ENCODE assay signal across 21 cellular contexts in genomic region chr7:102106625-102107024, GRCh38.
DNase-seq lines count a peak whose midpoint lies in the region; ATAC-seq and TF ChIP-seq lines count a peak whose summit lies in the region.
"Had no signal": no experiment of that assay in that cellular context is flagged by ENCODE, and none has a peak within 500 bp of the region (broad histone marks: within the 10 kb centered on the region; RNA-seq: fewer than 3 reads in every experiment).

No MANE protein-coding gene starts in this region.

- H3K9ac ChIP-seq in adipocyte (ENCODE audit: low read length) = no peak overlapping the region

- TF ChIP-seq POLR2A in prostate gland (IDR thresholded peaks at IDR 0.05) = no peak

- H3K36me3 ChIP-seq in right atrium auricular region (peaks cover 12% of the 10 kb centered on the region), adipocyte (ENCODE audit: control insufficient read depth, insufficient read depth, low read length, severe bottlenecking) (peaks cover 32% of the 10 kb centered on the region), prostate gland (no peaks in the 10 kb centered on the region)

- TF ChIP-seq CTCF in right atrium auricular region (IDR thresholded peaks at IDR 0.05) (no peak), prostate gland (IDR thresholded peaks at IDR 0.05) (no peak)

- DNase-seq in left ventricle myocardium superior = no peak
- DNase-seq in right atrium auricular region (ENCODE audit: low spot score) = no peak
- DNase-seq in adipocyte (ENCODE audit: low read depth) = peak; percentile 16
- peak; percentile 7 for DNase-seq in myocyte (ENCODE audit: low read depth)
- DNase-seq in T-helper 1 cell = no peak
- no peak for DNase-seq in NCI-H128 (lab: John Stamatoyannopoulos, UW; ENCODE audit: unreplicated experiment)
- no peak for DNase-seq in prostate gland (ENCODE audit: low spot score)
- DNase-seq: activated CD8-positive, alpha-beta T cell treated with anti-CD3 and anti-CD28 coated beads for 36 hours; activated T-cell treated with anti-CD3 and anti-CD28 coated beads for 4 hours; body of pancreas; GF-D8; H9; NCI-H1105 treated with DMSO at 0.1 percent for 48 hours; NCI-H2029; NCI-H69; stimulated activated naive CD8-positive, alpha-beta T cell treated with anti-CD3 and anti-CD28 coated beads, Interleukin-15, Interleukin-2, amounts not matched to agents 100 U/mL and 50 U/mL, for 24 hours; testis had no signal

- WGBS in prostate gland = 29% methylated on average over 5 of the region's 5 CpGs

- H3K9me3 ChIP-seq in right atrium auricular region = no peaks in the 10 kb centered on the region
- H3K9me3 ChIP-seq in adipocyte (ENCODE audit: control insufficient read depth, low read length) = no peaks in the 10 kb centered on the region
- no peaks in the 10 kb centered on the region for H3K9me3 ChIP-seq in prostate gland
- H3K9me3 ChIP-seq: body of pancreas, SJSA1, testis had no signal

- H3K4me3 ChIP-seq in right atrium auricular region = no peak overlapping the region
- no peak overlapping the region for H3K4me3 ChIP-seq in adipocyte (ENCODE audit: low read length)
- H3K4me3 ChIP-seq in prostate gland = no peak overlapping the region
- H3K4me3 ChIP-seq: body of pancreas, lung, SJSA1, testis had no signal

- intact Hi-C loops in left ventricle myocardium superior (cut with micrococcal nuclease) (no loop called here), prostate gland (cut with DNase I) (no loop called here)

- no peak overlapping the region for H3K27ac ChIP-seq in right atrium auricular region
- no peak overlapping the region for H3K27ac ChIP-seq in prostate gland
- H3K27ac ChIP-seq: body of pancreas, SJSA1, testis had no signal

- H3K4me1 ChIP-seq in right atrium auricular region (no peaks in the 10 kb centered on the region), adipocyte (ENCODE audit: control insufficient read depth, insufficient read depth, low read length) (no peaks in the 10 kb centered on the region), prostate gland (replicated peaks) (no peaks in the 10 kb centered on the region)
- H3K4me1 ChIP-seq: body of pancreas, SJSA1, testis had no signal

- H3K27me3 ChIP-seq in right atrium auricular region (no peaks in the 10 kb centered on the region), adipocyte (replicated peaks; ENCODE audit: control insufficient read depth, insufficient read depth, low read length) (no peaks in the 10 kb centered on the region), prostate gland (replicated peaks; ENCODE audit: insufficient read depth) (no peaks in the 10 kb centered on the region)
- H3K27me3 ChIP-seq: body of pancreas, SJSA1, testis had no signal

- ATAC-seq in left ventricle myocardium superior (peak; percentile 13), HG02763 (IDR thresholded peaks at IDR 0.05; ENCODE audit: unreplicated experiment) (no peak)
- ATAC-seq: activated CD8-positive, alpha-beta T cell treated with anti-CD3 and anti-CD28 coated beads for 36 hours; body of pancreas; sciatic nerve; stimulated activated naive CD8-positive, alpha-beta T cell treated with anti-CD3 and anti-CD28 coated beads, Interleukin-15, Interleukin-2, amounts not matched to agents 100 U/mL and 50 U/mL, for 24 hours had no signal

Comparison
In these comparisons a context has a peak if more than half of its experiments do, and no peak if none do; other contexts are left out.
1. DNase-seq: peak in adipocyte (single experiment) and myocyte (single experiment); none in left ventricle myocardium superior (single experiment), right atrium auricular region (single experiment), T-helper 1 cell (0 of 5), NCI-H128 (single experiment) and prostate gland (single experiment).